ENCODE assay signal across 20 cellular contexts in the genomic region with DNA sequence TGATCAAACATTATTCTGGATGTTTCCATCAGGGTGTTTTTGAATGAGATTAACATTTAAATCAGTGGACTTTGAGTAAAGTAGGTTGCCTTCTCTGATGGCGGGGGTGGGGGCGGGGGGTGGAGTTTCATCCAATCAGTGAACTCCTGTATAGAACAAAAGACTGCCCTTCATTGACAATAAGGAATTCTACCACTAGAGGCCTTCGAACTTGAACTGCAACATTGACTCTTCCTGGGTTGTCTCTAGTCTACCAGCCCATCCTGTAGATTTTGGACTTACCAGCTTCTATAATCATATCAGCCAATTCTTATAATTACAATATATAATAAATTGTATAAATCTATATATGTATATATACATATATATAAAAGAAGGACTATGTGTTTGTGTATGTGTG.
DNase-seq lines count a peak whose midpoint lies in the region; ATAC-seq, FAIRE-seq and TF ChIP-seq lines count a peak whose summit lies in the region.
"Had no signal": no experiment of that assay in that cellular context is flagged by ENCODE, and none has a peak within 500 bp of the region (broad histone marks: within the 10 kb centered on the region; RNA-seq: fewer than 3 reads in every experiment).

No MANE protein-coding gene starts in this region.

- H4K20me1 ChIP-seq in HepG2 (ENCODE audit: insufficient read depth, low read length): no peaks in the 10 kb centered on the region
- H4K20me1 ChIP-seq: BLaER1 treated with 17β-estradiol and CSF1 and Interleukin-3, amounts not matched to agents 10 nM and 100 nM had no signal

- H3K79me2 ChIP-seq in HepG2 (ENCODE audit: insufficient read depth, low read length): no peaks in the 10 kb centered on the region

- no TSS peak for BruUV-seq in HepG2 (replicated peaks; lab: Mats Ljungman, UMichigan)

- H3K9me3 ChIP-seq in HepG2 (ENCODE audit: low read length) (no peaks in the 10 kb centered on the region), right lobe of liver (no peaks in the 10 kb centered on the region)
- H3K9me3 ChIP-seq: BLaER1 treated with 17β-estradiol and CSF1 and Interleukin-3, amounts not matched to agents 10 nM and 100 nM had no signal

- DNase-seq in HepG2 (ENCODE audit: low spot score): peak; percentile 7
- no peak for DNase-seq in right lobe of liver
- DNase-seq in NB4 (ENCODE audit: low read depth): peak; percentile 1
- DNase-seq in foreskin keratinocyte: no peak
- no peak for DNase-seq in type B pancreatic cell (ENCODE audit: extremely low spot score, unreplicated experiment)
- no peak for DNase-seq in NCI-H510A (lab: John Stamatoyannopoulos, UW)
- no peak for DNase-seq in NCI-H1694 (lab: John Stamatoyannopoulos, UW)
- DNase-seq: CD8-positive, alpha-beta memory T cell; DMS79 treated with DMSO at 0.1 percent for 48 hours; NCI-H1048; NCI-H146; NCI-H2081; NCI-H446 treated with DMSO at 0.1 percent for 48 hours; NCI-H774; PC-3 had no signal

- in situ Hi-C loops in HepG2 (cut with HindIII; ENCODE audit: extremely low pct_ligation_motif_present, low pct_unique_long_range_greater_than_20kb): no loop called here

- H3K36me3 Mint-ChIP-seq in type B pancreatic cell: no peaks in the 10 kb centered on the region
- H3K36me3 Mint-ChIP-seq: CD8-positive, alpha-beta memory T cell had no signal

- intact Hi-C loops in HepG2 (cut with micrococcal nuclease; ENCODE audit: unreplicated experiment) (no loop called here), right lobe of liver (cut with DNase I) (no loop called here)

- no peaks in the 10 kb centered on the region for H3K27me3 Mint-ChIP-seq in type B pancreatic cell
- H3K27me3 Mint-ChIP-seq: CD8-positive, alpha-beta memory T cell had no signal

- H3K4me3 ChIP-seq in HepG2 (replicated peaks in 1 of 3; ENCODE audit: insufficient read depth in 1 of 3, low read depth in 2 of 3, low read length in 3 of 3) (no peak overlapping the region), right lobe of liver (no peak overlapping the region), NB4 (ENCODE audit: low read depth, low read length) (no peak overlapping the region)
- H3K4me3 ChIP-seq: BLaER1 treated with 17β-estradiol and CSF1 and Interleukin-3, amounts not matched to agents 10 nM and 100 nM had no signal

- ATAC-seq in HepG2 (no peak), right lobe of liver (no peak), foreskin keratinocyte (peak; percentile 51), HG02885 (IDR thresholded peaks at IDR 0.05; ENCODE audit: poor library complexity, unreplicated experiment) (no peak)
- ATAC-seq: HCT116, PC-3 had no signal

- H3K27me3 ChIP-seq in HepG2 (ENCODE audit: control insufficient read depth in 1 of 2, insufficient read depth in 2 of 2, low read length in 2 of 2) (no peaks in the 10 kb centered on the region; a peak in 1 of 5 replicates), right lobe of liver (no peaks in the 10 kb centered on the region), foreskin keratinocyte (no peaks in the 10 kb centered on the region)
- H3K27me3 ChIP-seq: BLaER1 treated with 17β-estradiol and CSF1 and Interleukin-3, amounts not matched to agents 10 nM and 100 nM had no signal

- H3K9ac ChIP-seq in HepG2 (ENCODE audit: insufficient read depth, low read depth, low read length): no peak overlapping the region
- H3K9ac ChIP-seq: BLaER1 treated with 17β-estradiol and CSF1 and Interleukin-3, amounts not matched to agents 10 nM and 100 nM; KMS-11 had no signal

- H3K36me3 ChIP-seq in HepG2 (replicated peaks in 1 of 2; ENCODE audit: control insufficient read depth in 1 of 2, insufficient read depth in 2 of 2, low read length in 2 of 2) (no peaks in the 10 kb centered on the region), right lobe of liver (no peaks in the 10 kb centered on the region)
- H3K36me3 ChIP-seq: BLaER1 treated with 17β-estradiol and CSF1 and Interleukin-3, amounts not matched to agents 10 nM and 100 nM had no signal

- no peak overlapping the region for H3K4me3 Mint-ChIP-seq in type B pancreatic cell
- H3K4me3 Mint-ChIP-seq: CD8-positive, alpha-beta memory T cell had no signal

- FAIRE-seq in HepG2 (lab: Jason Lieb, UNC): no peak

- TF ChIP-seq CTCF in HepG2 (CRISPR knock-in tag; IDR thresholded peaks at IDR 0.05) (no peak), right lobe of liver (IDR thresholded peaks at IDR 0.05) (no peak), NB4 (IDR thresholded peaks at IDR 0.05; ENCODE audit: low read depth, low read length) (no peak), foreskin keratinocyte (conservative IDR thresholded peaks at IDR 0.05) (peak; percentile 6), type B pancreatic cell (conservative IDR thresholded peaks at IDR 0.05) (peak; percentile 34)

- no peaks in the 10 kb centered on the region for H3K9me3 Mint-ChIP-seq in type B pancreatic cell

- no peak overlapping the region for H2AFZ ChIP-seq in HepG2 (ENCODE audit: low read length)

- TF ChIP-seq POLR2A in HepG2 (IDR thresholded peaks at IDR 0.05; ENCODE audit: insufficient read depth in 1 of 2, low read depth in 2 of 2, low read length in 2 of 2) (no peak), right lobe of liver (IDR thresholded peaks at IDR 0.05) (no peak), NB4 (IDR thresholded peaks at IDR 0.05; ENCODE audit: extremely low read depth, insufficient read length) (no peak)

- no peak overlapping the region for H3K27ac Mint-ChIP-seq in type B pancreatic cell
- H3K27ac Mint-ChIP-seq: CD8-positive, alpha-beta memory T cell had no signal

- peaks cover 13% of the 10 kb centered on the region for H3K4me1 Mint-ChIP-seq in type B pancreatic cell (ENCODE audit: unreplicated experiment)
- H3K4me1 Mint-ChIP-seq: CD8-positive, alpha-beta memory T cell had no signal

- H3K4me1 ChIP-seq in HepG2 (ENCODE audit: insufficient read depth, low read length): no peaks in the 10 kb centered on the region
- H3K4me1 ChIP-seq in right lobe of liver: no peaks in the 10 kb centered on the region
- H3K4me1 ChIP-seq in foreskin keratinocyte: no peaks in the 10 kb centered on the region
- H3K4me1 ChIP-seq: BLaER1 treated with 17β-estradiol and CSF1 and Interleukin-3, amounts not matched to agents 10 nM and 100 nM had no signal

- POLR2A ChIA-PET in HepG2 (lab: Yijun Ruan, JAX): no interaction called here

- no peak overlapping the region for H3K27ac ChIP-seq in HepG2 (ENCODE audit: extremely low read length, insufficient read depth, low read length)
- no peak overlapping the region for H3K27ac ChIP-seq in right lobe of liver
- H3K27ac ChIP-seq in foreskin keratinocyte: no peak overlapping the region
- H3K27ac ChIP-seq: BLaER1 treated with 17β-estradiol and CSF1 and Interleukin-3, amounts not matched to agents 10 nM and 100 nM; KMS-11; RWPE1 had no signal

- 0% methylated on average over 3 of the region's 3 CpGs for WGBS in HepG2 (ENCODE audit: low lambda C conversion rate)
- 53% methylated on average over 3 of the region's 3 CpGs for WGBS in right lobe of liver (ENCODE audit: insufficient coverage, low coverage, low lambda C conversion rate, missing lambda C conversion rate)

- CTCF ChIA-PET in HepG2 (lab: Yijun Ruan, JAX; ENCODE audit: low intra/inter-chr PET ratio, low total read pairs): no interaction called here

- H3K4me2 ChIP-seq in HepG2 (ENCODE audit: low read depth, low read length): no peak overlapping the region
- H3K4me2 ChIP-seq: BLaER1 treated with 17β-estradiol and CSF1 and Interleukin-3, amounts not matched to agents 10 nM and 100 nM; KMS-11 had no signal

- TF ChIP-seq RAD21 in HepG2 (CRISPR knock-in tag; IDR thresholded peaks at IDR 0.05): no peak

- TF ChIP-seq EP300 in HepG2 (IDR thresholded peaks at IDR 0.05; ENCODE audit: low read depth in 2 of 2, low read length in 2 of 2) (no peak), HepG2 (CRISPR knock-in tag; IDR thresholded peaks at IDR 0.05; ENCODE audit: borderline replicate concordance) (no peak)

TF ChIP-seq in HepG2, 621 proteins besides CTCF, POLR2A, EP300 and RAD21 (continues in another document):
- TF ChIP-seq ZNF101 (CRISPR knock-in tag; IDR thresholded peaks at IDR 0.05; ENCODE audit: borderline replicate concordance, low read depth) (no peak), HDAC2 (CRISPR knock-in tag; IDR thresholded peaks at IDR 0.05) (no peak)
- TF ChIP-seq, protein P1, sequence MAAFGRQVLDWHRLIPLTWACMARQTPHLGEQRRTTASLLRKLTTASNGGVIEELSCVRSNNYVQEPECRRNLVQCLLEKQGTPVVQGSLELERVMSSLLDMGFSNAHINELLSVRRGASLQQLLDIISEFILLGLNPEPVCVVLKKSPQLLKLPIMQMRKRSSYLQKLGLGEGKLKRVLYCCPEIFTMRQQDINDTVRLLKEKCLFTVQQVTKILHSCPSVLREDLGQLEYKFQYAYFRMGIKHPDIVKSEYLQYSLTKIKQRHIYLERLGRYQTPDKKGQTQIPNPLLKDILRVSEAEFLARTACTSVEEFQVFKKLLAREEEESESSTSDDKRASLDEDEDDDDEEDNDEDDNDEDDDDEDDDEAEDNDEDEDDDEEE (CRISPR knock-in tag; IDR thresholded peaks at IDR 0.05): no peak
- TF ChIP-seq, protein P2, sequence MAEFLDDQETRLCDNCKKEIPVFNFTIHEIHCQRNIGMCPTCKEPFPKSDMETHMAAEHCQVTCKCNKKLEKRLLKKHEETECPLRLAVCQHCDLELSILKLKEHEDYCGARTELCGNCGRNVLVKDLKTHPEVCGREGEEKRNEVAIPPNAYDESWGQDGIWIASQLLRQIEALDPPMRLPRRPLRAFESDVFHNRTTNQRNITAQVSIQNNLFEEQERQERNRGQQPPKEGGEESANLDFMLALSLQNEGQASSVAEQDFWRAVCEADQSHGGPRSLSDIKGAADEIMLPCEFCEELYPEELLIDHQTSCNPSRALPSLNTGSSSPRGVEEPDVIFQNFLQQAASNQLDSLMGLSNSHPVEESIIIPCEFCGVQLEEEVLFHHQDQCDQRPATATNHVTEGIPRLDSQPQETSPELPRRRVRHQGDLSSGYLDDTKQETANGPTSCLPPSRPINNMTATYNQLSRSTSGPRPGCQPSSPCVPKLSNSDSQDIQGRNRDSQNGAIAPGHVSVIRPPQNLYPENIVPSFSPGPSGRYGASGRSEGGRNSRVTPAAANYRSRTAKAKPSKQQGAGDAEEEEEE (CRISPR knock-in tag; IDR thresholded peaks at IDR 0.05; ENCODE audit: borderline replicate concordance): no peak
- TF ChIP-seq, protein P3, sequence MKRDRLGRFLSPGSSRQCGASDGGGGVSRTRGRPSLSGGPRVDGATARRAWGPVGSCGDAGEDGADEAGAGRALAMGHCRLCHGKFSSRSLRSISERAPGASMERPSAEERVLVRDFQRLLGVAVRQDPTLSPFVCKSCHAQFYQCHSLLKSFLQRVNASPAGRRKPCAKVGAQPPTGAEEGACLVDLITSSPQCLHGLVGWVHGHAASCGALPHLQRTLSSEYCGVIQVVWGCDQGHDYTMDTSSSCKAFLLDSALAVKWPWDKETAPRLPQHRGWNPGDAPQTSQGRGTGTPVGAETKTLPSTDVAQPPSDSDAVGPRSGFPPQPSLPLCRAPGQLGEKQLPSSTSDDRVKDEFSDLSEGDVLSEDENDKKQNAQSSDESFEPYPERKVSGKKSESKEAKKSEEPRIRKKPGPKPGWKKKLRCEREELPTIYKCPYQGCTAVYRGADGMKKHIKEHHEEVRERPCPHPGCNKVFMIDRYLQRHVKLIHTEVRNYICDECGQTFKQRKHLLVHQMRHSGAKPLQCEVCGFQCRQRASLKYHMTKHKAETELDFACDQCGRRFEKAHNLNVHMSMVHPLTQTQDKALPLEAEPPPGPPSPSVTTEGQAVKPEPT (CRISPR knock-in tag; IDR thresholded peaks at IDR 0.05; ENCODE audit: low read depth): no peak

Comparison
In these comparisons a context has a peak if more than half of its experiments do, and no peak if none do; other contexts are left out.
1. DNase-seq: peak in HepG2 (single experiment) and NB4 (single experiment); none in right lobe of liver (0 of 3), foreskin keratinocyte (0 of 2), type B pancreatic cell (single experiment), NCI-H510A (single experiment) and NCI-H1694 (single experiment).
2. CTCF ChIP-seq: peak in foreskin keratinocyte (single experiment) and type B pancreatic cell (single experiment); none in HepG2 (single experiment), right lobe of liver (0 of 4) and NB4 (single experiment).